In the genomic region with DNA sequence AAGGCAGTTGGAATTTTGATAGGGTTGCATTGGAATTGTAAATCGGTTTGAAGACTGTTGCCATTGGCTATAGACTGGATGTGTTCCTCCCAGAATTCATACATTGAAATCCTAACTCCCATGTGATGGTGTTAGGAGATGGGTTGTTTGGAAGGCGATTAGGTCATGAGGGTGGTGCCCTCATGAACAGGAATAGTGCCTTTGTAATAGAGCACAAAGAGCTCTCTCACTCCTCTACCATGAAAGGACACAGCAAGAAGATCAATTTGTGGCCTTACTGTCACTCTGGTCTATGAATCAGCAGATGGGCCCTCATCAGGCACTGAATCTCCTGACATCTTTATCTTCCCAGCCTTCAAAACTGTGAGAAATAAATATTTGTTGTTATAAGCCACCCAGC, we compare ENCODE assay signal across 20 cellular contexts.
DNase-seq lines count a peak whose midpoint lies in the region; ATAC-seq and TF ChIP-seq lines count a peak whose summit lies in the region.
"Had no signal": no experiment of that assay in that cellular context is flagged by ENCODE, and none has a peak within 500 bp of the region (broad histone marks: within the 10 kb centered on the region; RNA-seq: fewer than 3 reads in every experiment).

No MANE protein-coding gene starts in this region.

- H3K27ac Mint-ChIP-seq in Calu3 (ENCODE audit: unreplicated experiment) (no peak overlapping the region), natural killer cell (peak overlapping the region; percentile 71 to 76), progenitor cell of endocrine pancreas (peak overlapping the region; percentile 53)
- H3K27ac Mint-ChIP-seq: CD4-positive, alpha-beta T cell; IgD-negative memory B cell had no signal

- in situ Hi-C loops in SK-MEL-5 (cut with HindIII; ENCODE audit: low pct_unique_long_range_greater_than_20kb, low sequenced_read_pairs) (no loop called here), GM13976 (cut with MboI; ENCODE audit: low sequenced_read_pairs, unreplicated experiment) (no loop called here)

- CTCF ChIA-PET in Calu3 (lab: Charles Lee) = no interaction called here

- H3K36me3 Mint-ChIP-seq in Calu3 (ENCODE audit: insufficient read depth, unreplicated experiment) = peaks cover 9% of the 10 kb centered on the region
- H3K36me3 Mint-ChIP-seq in natural killer cell = peaks cover 19% of the 10 kb centered on the region
- H3K36me3 Mint-ChIP-seq in progenitor cell of endocrine pancreas (ENCODE audit: insufficient read depth) = peaks cover 25% of the 10 kb centered on the region

- no peak for ATAC-seq in natural killer cell
- ATAC-seq in GM19328 (IDR thresholded peaks at IDR 0.05; ENCODE audit: unreplicated experiment) = no peak
- ATAC-seq in HG03442 (IDR thresholded peaks at IDR 0.05; ENCODE audit: unreplicated experiment) = no peak
- ATAC-seq in HG03159 (IDR thresholded peaks at IDR 0.05; ENCODE audit: unreplicated experiment) = no peak
- ATAC-seq: HepG2 had no signal

- no peak overlapping the region for H3K4me3 Mint-ChIP-seq in Calu3 (ENCODE audit: low read depth, unreplicated experiment)
- no peak overlapping the region for H3K4me3 Mint-ChIP-seq in natural killer cell
- H3K4me3 Mint-ChIP-seq in progenitor cell of endocrine pancreas (ENCODE audit: low read depth) = no peak overlapping the region
- H3K4me3 Mint-ChIP-seq: CD4-positive, alpha-beta T cell; IgD-negative memory B cell had no signal

- no peak for DNase-seq in Calu3
- DNase-seq in SK-MEL-5 (ENCODE audit: low read depth, low spot score) = peak; percentile 99
- no peak for DNase-seq in natural killer cell
- DNase-seq in progenitor cell of endocrine pancreas (ENCODE audit: low spot score, unreplicated experiment) = no peak
- no peak for DNase-seq in GM13976 (ENCODE audit: low spot score)
- DNase-seq: ACHN; AML-193; CD4-positive, alpha-beta T cell; DMS 273 treated with DMSO at 0.1 percent for 48 hours; DMS53; DND-41; EL; GM23248; Karpas-422; KBM-7 had no signal

- intact Hi-C loops in Calu3 (cut with micrococcal nuclease; ENCODE audit: unreplicated experiment) (no loop called here), natural killer cell (cut with micrococcal nuclease) (no loop called here)

- H3K9me3 Mint-ChIP-seq in Calu3 (ENCODE audit: low read depth, unreplicated experiment) (peaks cover 7% of the 10 kb centered on the region), natural killer cell (peaks cover 5 to 8% of the 10 kb centered on the region in 2 donors), progenitor cell of endocrine pancreas (ENCODE audit: low read depth) (peaks cover 14% of the 10 kb centered on the region)

- no peaks in the 10 kb centered on the region for H3K4me1 Mint-ChIP-seq in Calu3 (ENCODE audit: low read depth, unreplicated experiment)
- peaks cover 28 to 43% of the 10 kb centered on the region in 2 donors for H3K4me1 Mint-ChIP-seq in natural killer cell
- no peaks in the 10 kb centered on the region for H3K4me1 Mint-ChIP-seq in progenitor cell of endocrine pancreas (ENCODE audit: low read depth)

- H3K27me3 Mint-ChIP-seq in Calu3 (ENCODE audit: unreplicated experiment) = no peaks in the 10 kb centered on the region
- H3K27me3 Mint-ChIP-seq in natural killer cell (ENCODE audit: low read depth in 2 of 2) = no peaks in the 10 kb centered on the region
- H3K27me3 Mint-ChIP-seq in progenitor cell of endocrine pancreas = no peaks in the 10 kb centered on the region
- H3K27me3 Mint-ChIP-seq: CD4-positive, alpha-beta T cell; IgD-negative memory B cell had no signal

- no peak for TF ChIP-seq CTCF in Calu3 (IDR thresholded peaks at IDR 0.05; ENCODE audit: unreplicated experiment)
- no peak for TF ChIP-seq CTCF in natural killer cell (IDR thresholded peaks at IDR 0.05)
- no peak for TF ChIP-seq CTCF in progenitor cell of endocrine pancreas (IDR thresholded peaks at IDR 0.05; ENCODE audit: unreplicated experiment)
- TF ChIP-seq CTCF in GM13976 (IDR thresholded peaks at IDR 0.05; ENCODE audit: borderline replicate concordance, control extremely low read depth, extremely low read depth, insufficient read depth, missing control alignments) = no peak

- TSS peak; percentile 9 for BruUV-seq in Calu3 (replicated peaks; lab: Mats Ljungman, UMichigan)
